In the genomic region with DNA sequence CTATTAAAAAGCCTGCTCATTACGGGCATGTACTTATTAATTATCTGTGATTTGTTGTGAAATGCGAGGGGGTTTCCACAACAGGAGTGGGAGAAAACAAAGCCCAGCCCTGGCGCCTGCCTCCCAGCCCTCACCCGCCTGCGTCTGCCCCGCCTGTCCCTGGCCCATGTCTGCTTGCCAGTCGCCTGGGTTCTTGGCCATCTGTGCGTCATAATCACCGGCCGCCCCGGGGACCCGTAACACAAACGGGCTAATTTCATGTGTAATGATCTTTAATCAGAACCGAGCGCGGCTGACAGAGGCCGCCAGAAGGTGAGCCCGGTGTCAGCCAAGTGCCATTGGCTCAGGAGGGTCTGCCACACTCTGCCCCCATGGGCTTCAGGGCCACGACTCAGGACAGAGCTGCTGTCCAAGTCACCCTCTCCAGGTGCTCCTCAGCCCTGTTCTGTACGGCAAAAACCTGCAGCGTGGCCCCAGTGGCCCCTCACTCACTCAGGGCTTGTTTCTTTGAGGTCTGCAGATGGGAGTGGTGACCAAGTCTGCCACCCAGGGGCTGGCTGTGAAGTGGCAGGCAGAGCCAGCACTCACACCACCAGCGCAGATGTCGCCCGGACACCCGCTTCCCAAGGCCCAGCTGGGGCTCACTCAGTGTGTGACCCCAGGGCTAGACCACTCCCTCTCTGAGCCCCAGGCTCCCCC, we compare ENCODE assay signal across 11 cellular contexts. TPM values are rescaled to one million over a fixed set of nuclear protein-coding genes. Genes with fewer than 3 reads are reported as not detected.
DNase-seq lines count a peak whose midpoint lies in the region; ATAC-seq, FAIRE-seq and TF ChIP-seq lines count a peak whose summit lies in the region.
"Had no signal": no experiment of that assay in that cellular context is flagged by ENCODE, and none has a peak within 500 bp of the region (broad histone marks: within the 10 kb centered on the region; RNA-seq: fewer than 3 reads in every experiment).

No MANE protein-coding gene starts in this region.

- WGBS in HepG2 (ENCODE audit: low lambda C conversion rate), result 51% methylated on average over 6 of the region's 25 CpGs
- WGBS in gastroesophageal sphincter (ENCODE audit: low coverage in 1 of 2), 2 donors, result 64 to 94% methylated on average over 5 to 12 of the region's 25 CpGs

- POLR2A ChIA-PET in HEK293 (lab: Yijun Ruan, JAX) (no interaction called here), HepG2 (lab: Yijun Ruan, JAX) (no interaction called here)

- no peaks in the 10 kb centered on the region for H3K27me3 ChIP-seq in WERI-Rb-1 (ENCODE audit: insufficient read depth, low read depth, severe bottlenecking)
- peaks cover 12 to 72% of the 10 kb centered on the region in 2 experiments for H3K27me3 ChIP-seq in HepG2 (ENCODE audit: control insufficient read depth in 1 of 2, insufficient read depth in 2 of 2, low read length in 2 of 2)
- no peaks in the 10 kb centered on the region for H3K27me3 ChIP-seq in gastroesophageal sphincter
- H3K27me3 ChIP-seq: stomach had no signal

- intact Hi-C loops in HepG2 (cut with micrococcal nuclease; ENCODE audit: unreplicated experiment), result loop anchor here (1.0 kb wide), 1 partner anchor 41 kb away; no protein-coding TSS in a partner anchor

- in situ Hi-C loops in HepG2 (cut with HindIII; ENCODE audit: extremely low pct_ligation_motif_present, low pct_unique_long_range_greater_than_20kb), result no loop called here

- CTCF ChIA-PET in HEK293 (lab: Yijun Ruan, JAX) (interaction anchor here (0.6 kb wide), 2 partner anchors 81 kb away, joined by 3 read pairs; no protein-coding TSS in a partner anchor), HepG2 (lab: Yijun Ruan, JAX; ENCODE audit: low intra/inter-chr PET ratio, low total read pairs) (interaction anchor here (1.5 kb wide), 1 partner anchor 42 kb away, joined by 9 read pairs; a partner anchor contains a TSS)

- no peak overlapping the region for H3K9ac ChIP-seq in HepG2 (ENCODE audit: insufficient read depth, low read depth, low read length)
- H3K9ac ChIP-seq: parathyroid adenoma had no signal

- ATAC-seq in HepG2 (peak; percentile 86), HG03342 (IDR thresholded peaks at IDR 0.05; ENCODE audit: unreplicated experiment) (no peak), HG02884 (IDR thresholded peaks at IDR 0.05; ENCODE audit: unreplicated experiment) (no peak), GM19397 (IDR thresholded peaks at IDR 0.05; ENCODE audit: unreplicated experiment) (no peak), gastroesophageal sphincter (no peak)
- ATAC-seq: activated T-cell treated with anti-CD3 and anti-CD28 coated beads, Interleukin-2, amount 50 U/mL, for 72 hours had no signal

- no peak for FAIRE-seq in HepG2 (lab: Jason Lieb, UNC)

- H3K79me2 ChIP-seq in HepG2 (ENCODE audit: insufficient read depth, low read length), result no peaks in the 10 kb centered on the region
- H3K79me2 ChIP-seq: parathyroid adenoma had no signal

- H3K4me1 ChIP-seq in HEK293 (ENCODE audit: control insufficient read depth, insufficient read depth, low read length), result no peaks in the 10 kb centered on the region
- peaks cover 9% of the 10 kb centered on the region for H3K4me1 ChIP-seq in HepG2 (ENCODE audit: insufficient read depth, low read length)
- H3K4me1 ChIP-seq in gastroesophageal sphincter, result peaks cover 0 to 9% (median 0%) of the 10 kb centered on the region in 3 donors

- no peak for TF ChIP-seq POLR2A in HepG2 (IDR thresholded peaks at IDR 0.05; ENCODE audit: insufficient read depth in 1 of 2, low read depth in 2 of 2, low read length in 2 of 2)
- TF ChIP-seq POLR2A in gastroesophageal sphincter (IDR thresholded peaks at IDR 0.05), result no peak

- H3K4me3 ChIP-seq in HEK293 (ENCODE audit: low read depth, low read length), result no peak overlapping the region
- no peak overlapping the region for H3K4me3 ChIP-seq in WERI-Rb-1 (ENCODE audit: low read depth, low read length)
- no peak overlapping the region for H3K4me3 ChIP-seq in HepG2 (replicated peaks in 1 of 3; ENCODE audit: insufficient read depth in 1 of 3, low read depth in 2 of 3, low read length in 3 of 3)
- no peak overlapping the region for H3K4me3 ChIP-seq in gastroesophageal sphincter
- H3K4me3 ChIP-seq: stomach had no signal

- H4K20me1 ChIP-seq in HepG2 (ENCODE audit: insufficient read depth, low read length), result no peaks in the 10 kb centered on the region

- H3K9me3 ChIP-seq in HEK293 (ENCODE audit: control insufficient read depth, insufficient read depth, low read depth, low read length) (no peaks in the 10 kb centered on the region), WERI-Rb-1 (ENCODE audit: severe bottlenecking) (no peaks in the 10 kb centered on the region), HepG2 (ENCODE audit: low read length) (no peaks in the 10 kb centered on the region), gastroesophageal sphincter (no peaks in the 10 kb centered on the region)
- H3K9me3 ChIP-seq: stomach had no signal

- H3K4me2 ChIP-seq in HepG2 (ENCODE audit: low read depth, low read length), result no peak overlapping the region

- TF ChIP-seq CTCF in HEK293 (tag by site-specific recombination; IDR thresholded peaks at IDR 0.05) (peak; percentile 30; the same call in 1 of the 2 replicates), WERI-Rb-1 (IDR thresholded peaks at IDR 0.05; ENCODE audit: low read depth, low read length) (peak; percentile 90), HepG2 (CRISPR knock-in tag; IDR thresholded peaks at IDR 0.05) (peak; percentile 73), gastroesophageal sphincter (IDR thresholded peaks at IDR 0.05) (no peak)

- BruUV-seq in HepG2 (replicated peaks; lab: Mats Ljungman, UMichigan), result no TSS peak

- no peak overlapping the region for H3K27ac ChIP-seq in HEK293 (ENCODE audit: extremely low read depth, low read depth, low read length)
- H3K27ac ChIP-seq in WERI-Rb-1, result peak overlapping the region; percentile 58
- H3K27ac ChIP-seq in HepG2 (ENCODE audit: extremely low read length, insufficient read depth, low read length), result no peak overlapping the region
- no peak overlapping the region for H3K27ac ChIP-seq in gastroesophageal sphincter
- H3K27ac ChIP-seq: parathyroid adenoma, stomach had no signal

- H3K36me3 ChIP-seq in HEK293 (ENCODE audit: control insufficient read depth in 2 of 2, insufficient read depth in 1 of 2, low read length in 2 of 2) (no peaks in the 10 kb centered on the region), WERI-Rb-1 (no peaks in the 10 kb centered on the region), HepG2 (replicated peaks in 1 of 2; ENCODE audit: control insufficient read depth in 1 of 2, insufficient read depth in 2 of 2, low read length in 2 of 2) (no peaks in the 10 kb centered on the region), gastroesophageal sphincter (no peaks in the 10 kb centered on the region)
- H3K36me3 ChIP-seq: stomach had no signal

- peak; percentile 7 for DNase-seq in COLO668 (lab: John Stamatoyannopoulos, UW; ENCODE audit: unreplicated experiment)
- DNase-seq in WERI-Rb-1, result peak; percentile 81
- DNase-seq in HepG2 (ENCODE audit: low spot score), result no peak
- DNase-seq: activated T-cell treated with anti-CD3 and anti-CD28 coated beads, Interleukin-2, amount 50 U/mL, for 72 hours; stomach had no signal

- H2AFZ ChIP-seq in HepG2 (ENCODE audit: low read length), result no peak overlapping the region
- H2AFZ ChIP-seq: parathyroid adenoma had no signal

- TF ChIP-seq EP300 in HepG2 (IDR thresholded peaks at IDR 0.05; ENCODE audit: low read depth in 2 of 2, low read length in 2 of 2) (no peak), HepG2 (CRISPR knock-in tag; IDR thresholded peaks at IDR 0.05; ENCODE audit: borderline replicate concordance) (no peak), gastroesophageal sphincter (IDR thresholded peaks at IDR 0.05) (no peak)

- peak; percentile 53; the same call in 1 of the 2 replicates for TF ChIP-seq RAD21 in HepG2 (CRISPR knock-in tag; IDR thresholded peaks at IDR 0.05)

RNA-seq across cellular contexts. Expression of a gene that starts 28.8 kb away (rescaled TPM):
- total RNA-seq in HepG2 (2016; rRNA removed; fragmentation: Illumina TruSeq; extraction: Trizol) (15.2 and 30.7 TPM in 2 replicates), gastroesophageal sphincter (10 to 100 TPM; 41.1 to 66.2 (median 55.7) TPM)
- total RNA-seq in HepG2 (2016; cell fraction: cytosol; rRNA removed; fragmentation: Illumina TruSeq; extraction: Trizol; ENCODE audit: low read depth), result 4.8 and 5.2 TPM in 2 replicates
- total RNA-seq in HepG2 (2016; cell fraction: insoluble cytoplasmic fraction; rRNA removed; fragmentation: Illumina TruSeq; extraction: Trizol), result 18.3 and 29.9 TPM in 2 replicates
- total RNA-seq in HepG2 (2016; cell fraction: membrane; rRNA removed; fragmentation: Illumina TruSeq; extraction: Trizol), result 11.2 and 12.9 TPM in 2 replicates
- 25.2 and 25.9 TPM in 2 replicates for total RNA-seq in HepG2 (2016; cell fraction: nucleus; rRNA removed; fragmentation: Illumina TruSeq; extraction: Trizol)
- 22.1 and 31.0 TPM in 2 replicates for polyA plus RNA-seq in HepG2 (2011; rRNA removed)
- polyA plus RNA-seq in HepG2 (2011; cell fraction: cytosol; rRNA removed), result 27.0 and 35.1 TPM in 2 replicates
- 21.0 and 23.7 TPM in 2 replicates for polyA plus RNA-seq in HepG2 (2011; cell fraction: nucleus; rRNA removed)
- 14.3 and 23.3 TPM in 2 replicates for polyA plus RNA-seq in HepG2 (2012)
- 3.1 and 3.5 TPM in 2 replicates for polyA plus RNA-seq in HepG2 (2016; cell fraction: cytosol; fragmentation: Illumina TruSeq; extraction: Trizol; ENCODE audit: low read depth)
- polyA plus RNA-seq in HepG2 (2016; cell fraction: insoluble cytoplasmic fraction; fragmentation: Illumina TruSeq; extraction: Trizol; ENCODE audit: low read depth), result 19.0 and 20.7 TPM in 2 replicates
- 7.4 and 9.5 TPM in 2 replicates for polyA plus RNA-seq in HepG2 (2016; cell fraction: membrane; fragmentation: Illumina TruSeq; extraction: Trizol; ENCODE audit: low read depth)
- 41.3 and 45.4 TPM in 2 replicates for polyA plus RNA-seq in HepG2 (2016; cell fraction: nucleus; fragmentation: Illumina TruSeq; extraction: Trizol; ENCODE audit: insufficient read depth, low read depth)
- 64.3 and 65.6 TPM in 2 replicates for polyA minus RNA-seq in HepG2 (2011; rRNA and poly(A)+ RNA removed; ENCODE audit: low replicate concordance)
- polyA minus RNA-seq in HepG2 (2011; cell fraction: cytosol; rRNA and poly(A)+ RNA removed), result 21.5 and 22.0 TPM in 2 replicates
- 12.6 and 13.4 TPM in 2 replicates for polyA minus RNA-seq in HepG2 (2011; cell fraction: nucleus; rRNA and poly(A)+ RNA removed)

RNA-seq across cellular contexts. Expression of a gene that starts 37.5 kb away (rescaled TPM):
- 9.1 and 17.2 TPM in 2 replicates for total RNA-seq in HepG2 (2016; rRNA removed; fragmentation: Illumina TruSeq; extraction: Trizol)
- total RNA-seq in HepG2 (2016; cell fraction: cytosol; rRNA removed; fragmentation: Illumina TruSeq; extraction: Trizol; ENCODE audit: low read depth), result 6.8 and 7.1 TPM in 2 replicates
- 10.9 and 17.6 TPM in 2 replicates for total RNA-seq in HepG2 (2016; cell fraction: insoluble cytoplasmic fraction; rRNA removed; fragmentation: Illumina TruSeq; extraction: Trizol)
- 8.0 and 11.0 TPM in 2 replicates for total RNA-seq in HepG2 (2016; cell fraction: membrane; rRNA removed; fragmentation: Illumina TruSeq; extraction: Trizol)
- total RNA-seq in HepG2 (2016; cell fraction: nucleus; rRNA removed; fragmentation: Illumina TruSeq; extraction: Trizol), result 14.5 and 17.6 TPM in 2 replicates
- 11.1 and 13.0 TPM in 2 replicates for polyA plus RNA-seq in HepG2 (2011; rRNA removed)
- 12.5 and 18.2 TPM in 2 replicates for polyA plus RNA-seq in HepG2 (2011; cell fraction: cytosol; rRNA removed)
- polyA plus RNA-seq in HepG2 (2011; cell fraction: nucleus; rRNA removed), result 19.9 and 20.1 TPM in 2 replicates
- polyA plus RNA-seq in HepG2 (2012), result 5.5 and 7.1 TPM in 2 replicates
- polyA plus RNA-seq in HepG2 (2016; cell fraction: cytosol; fragmentation: Illumina TruSeq; extraction: Trizol; ENCODE audit: low read depth), result 4.0 and 5.4 TPM in 2 replicates
- polyA plus RNA-seq in HepG2 (2016; cell fraction: insoluble cytoplasmic fraction; fragmentation: Illumina TruSeq; extraction: Trizol; ENCODE audit: low read depth), result 7.6 and 9.4 TPM in 2 replicates
- 5.1 and 6.2 TPM in 2 replicates for polyA plus RNA-seq in HepG2 (2016; cell fraction: membrane; fragmentation: Illumina TruSeq; extraction: Trizol; ENCODE audit: low read depth)
- 21.6 and 22.2 TPM in 2 replicates for polyA plus RNA-seq in HepG2 (2016; cell fraction: nucleus; fragmentation: Illumina TruSeq; extraction: Trizol; ENCODE audit: insufficient read depth, low read depth)
- 25.5 and 51.4 TPM in 2 replicates for polyA minus RNA-seq in HepG2 (2011; rRNA and poly(A)+ RNA removed; ENCODE audit: low replicate concordance)
- 3.2 and 4.9 TPM in 2 replicates for polyA minus RNA-seq in HepG2 (2011; cell fraction: cytosol; rRNA and poly(A)+ RNA removed)
- polyA minus RNA-seq in HepG2 (2011; cell fraction: nucleus; rRNA and poly(A)+ RNA removed), result 8.7 and 11.7 TPM in 2 replicates
- 10 to 100 TPM in 1 of 4 donors, 1 to 10 TPM in 3; 4.7 to 10.9 (median 9.0) TPM for total RNA-seq in gastroesophageal sphincter

RNA-seq across cellular contexts. Expression of a gene that starts 37.6 kb away (rescaled TPM):
- total RNA-seq in HepG2 (2016; rRNA removed; fragmentation: Illumina TruSeq; extraction: Trizol) (25.3 and 30.6 TPM in 2 replicates), gastroesophageal sphincter (10 to 100 TPM; 14.0 to 26.6 (median 19.5) TPM)
- total RNA-seq in HepG2 (2016; cell fraction: cytosol; rRNA removed; fragmentation: Illumina TruSeq; extraction: Trizol; ENCODE audit: low read depth), result 8.8 and 10.0 TPM in 2 replicates
- 30.7 and 30.9 TPM in 2 replicates for total RNA-seq in HepG2 (2016; cell fraction: insoluble cytoplasmic fraction; rRNA removed; fragmentation: Illumina TruSeq; extraction: Trizol)
- total RNA-seq in HepG2 (2016; cell fraction: membrane; rRNA removed; fragmentation: Illumina TruSeq; extraction: Trizol), result 12.0 and 12.5 TPM in 2 replicates
- 18.9 and 19.6 TPM in 2 replicates for total RNA-seq in HepG2 (2016; cell fraction: nucleus; rRNA removed; fragmentation: Illumina TruSeq; extraction: Trizol)
- 51.4 and 52.7 TPM in 2 replicates for polyA plus RNA-seq in HepG2 (2011; rRNA removed)
- 34.7 and 41.4 TPM in 2 replicates for polyA plus RNA-seq in HepG2 (2011; cell fraction: cytosol; rRNA removed)
- polyA plus RNA-seq in HepG2 (2011; cell fraction: nucleus; rRNA removed), result 127 and 140 TPM in 2 replicates
- polyA plus RNA-seq in HepG2 (2012), result 13.7 and 18.3 TPM in 2 replicates
- 5.2 and 6.1 TPM in 2 replicates for polyA plus RNA-seq in HepG2 (2016; cell fraction: cytosol; fragmentation: Illumina TruSeq; extraction: Trizol; ENCODE audit: low read depth)
- polyA plus RNA-seq in HepG2 (2016; cell fraction: insoluble cytoplasmic fraction; fragmentation: Illumina TruSeq; extraction: Trizol; ENCODE audit: low read depth), result 22.7 and 25.4 TPM in 2 replicates
- 7.5 and 10.8 TPM in 2 replicates for polyA plus RNA-seq in HepG2 (2016; cell fraction: membrane; fragmentation: Illumina TruSeq; extraction: Trizol; ENCODE audit: low read depth)
- 37.1 and 38.0 TPM in 2 replicates for polyA plus RNA-seq in HepG2 (2016; cell fraction: nucleus; fragmentation: Illumina TruSeq; extraction: Trizol; ENCODE audit: insufficient read depth, low read depth)
- 32.6 and 44.8 TPM in 2 replicates for polyA minus RNA-seq in HepG2 (2011; rRNA and poly(A)+ RNA removed; ENCODE audit: low replicate concordance)
- polyA minus RNA-seq in HepG2 (2011; cell fraction: cytosol; rRNA and poly(A)+ RNA removed), result 11.1 and 13.9 TPM in 2 replicates
- polyA minus RNA-seq in HepG2 (2011; cell fraction: nucleus; rRNA and poly(A)+ RNA removed), result 21.0 and 32.1 TPM in 2 replicates

RNA-seq across cellular contexts. Expression of a gene that starts 42.6 kb away (rescaled TPM):
- total RNA-seq in HepG2 (2016; rRNA removed; fragmentation: Illumina TruSeq; extraction: Trizol) (0.49 and 0.60 TPM in 2 replicates), gastroesophageal sphincter (under 1 TPM in 1 of 4 donors, not detected in 3; 0.54 TPM)
- 0.40 and 0.53 TPM in 2 replicates for total RNA-seq in HepG2 (2016; cell fraction: cytosol; rRNA removed; fragmentation: Illumina TruSeq; extraction: Trizol; ENCODE audit: low read depth)
- 0.33 and 0.56 TPM in 2 replicates for total RNA-seq in HepG2 (2016; cell fraction: insoluble cytoplasmic fraction; rRNA removed; fragmentation: Illumina TruSeq; extraction: Trizol)
- total RNA-seq in HepG2 (2016; cell fraction: membrane; rRNA removed; fragmentation: Illumina TruSeq; extraction: Trizol), result 0.15 and 0.52 TPM in 2 replicates
- 0.44 and 1.2 TPM in 2 replicates for total RNA-seq in HepG2 (2016; cell fraction: nucleus; rRNA removed; fragmentation: Illumina TruSeq; extraction: Trizol)
- polyA plus RNA-seq in HepG2 (2011; rRNA removed), result 0.74 and 1.8 TPM in 2 replicates
- 0.30 and 0.62 TPM in 2 replicates for polyA plus RNA-seq in HepG2 (2011; cell fraction: cytosol; rRNA removed)
- 6.6 and 8.0 TPM in 2 replicates for polyA plus RNA-seq in HepG2 (2011; cell fraction: nucleus; rRNA removed)
- polyA plus RNA-seq in HepG2 (2012), result 0.51 and 1.8 TPM in 2 replicates
- 0.24 and 0.28 TPM in 2 replicates for polyA plus RNA-seq in HepG2 (2016; cell fraction: cytosol; fragmentation: Illumina TruSeq; extraction: Trizol; ENCODE audit: low read depth)
- not detected in 2 replicates for polyA plus RNA-seq in HepG2 (2016; cell fraction: insoluble cytoplasmic fraction; fragmentation: Illumina TruSeq; extraction: Trizol; ENCODE audit: low read depth)
- polyA plus RNA-seq in HepG2 (2016; cell fraction: membrane; fragmentation: Illumina TruSeq; extraction: Trizol; ENCODE audit: low read depth), result 0.17 and 0.38 TPM in 2 replicates
- polyA plus RNA-seq in HepG2 (2016; cell fraction: nucleus; fragmentation: Illumina TruSeq; extraction: Trizol; ENCODE audit: insufficient read depth, low read depth), result 1.5 and 2.3 TPM in 2 replicates
- 0.54 and 0.56 TPM in 2 replicates for polyA minus RNA-seq in HepG2 (2011; rRNA and poly(A)+ RNA removed; ENCODE audit: low replicate concordance)
- polyA minus RNA-seq in HepG2 (2011; cell fraction: cytosol; rRNA and poly(A)+ RNA removed), result not detected in 2 replicates
- 0.50 and 0.52 TPM in 2 replicates for polyA minus RNA-seq in HepG2 (2011; cell fraction: nucleus; rRNA and poly(A)+ RNA removed)

RNA-seq across cellular contexts. Expression of a gene that starts 47.5 kb away (rescaled TPM):
- total RNA-seq in HepG2 (2016; rRNA removed; fragmentation: Illumina TruSeq; extraction: Trizol) (7.7 and 10.2 TPM in 2 replicates), gastroesophageal sphincter (10 to 100 TPM; 24.5 to 40.3 (median 26.9) TPM)
- 2.7 TPM in 2 replicates for total RNA-seq in HepG2 (2016; cell fraction: cytosol; rRNA removed; fragmentation: Illumina TruSeq; extraction: Trizol; ENCODE audit: low read depth)
- 7.2 and 11.0 TPM in 2 replicates for total RNA-seq in HepG2 (2016; cell fraction: insoluble cytoplasmic fraction; rRNA removed; fragmentation: Illumina TruSeq; extraction: Trizol)
- 5.2 and 5.8 TPM in 2 replicates for total RNA-seq in HepG2 (2016; cell fraction: membrane; rRNA removed; fragmentation: Illumina TruSeq; extraction: Trizol)
- 13.0 and 14.3 TPM in 2 replicates for total RNA-seq in HepG2 (2016; cell fraction: nucleus; rRNA removed; fragmentation: Illumina TruSeq; extraction: Trizol)
- 27.5 and 28.6 TPM in 2 replicates for polyA plus RNA-seq in HepG2 (2011; rRNA removed)
- polyA plus RNA-seq in HepG2 (2011; cell fraction: cytosol; rRNA removed), result 23.8 and 31.2 TPM in 2 replicates
- polyA plus RNA-seq in HepG2 (2011; cell fraction: nucleus; rRNA removed), result 38.6 and 41.6 TPM in 2 replicates
- polyA plus RNA-seq in HepG2 (2012), result 11.2 and 17.2 TPM in 2 replicates
- polyA plus RNA-seq in HepG2 (2016; cell fraction: cytosol; fragmentation: Illumina TruSeq; extraction: Trizol; ENCODE audit: low read depth), result 2.5 and 2.6 TPM in 2 replicates
- polyA plus RNA-seq in HepG2 (2016; cell fraction: insoluble cytoplasmic fraction; fragmentation: Illumina TruSeq; extraction: Trizol; ENCODE audit: low read depth), result 7.5 and 8.1 TPM in 2 replicates
- polyA plus RNA-seq in HepG2 (2016; cell fraction: membrane; fragmentation: Illumina TruSeq; extraction: Trizol; ENCODE audit: low read depth), result 3.3 TPM in 2 replicates
- polyA plus RNA-seq in HepG2 (2016; cell fraction: nucleus; fragmentation: Illumina TruSeq; extraction: Trizol; ENCODE audit: insufficient read depth, low read depth), result 32.3 and 32.6 TPM in 2 replicates
- polyA minus RNA-seq in HepG2 (2011; rRNA and poly(A)+ RNA removed; ENCODE audit: low replicate concordance), result 14.7 and 35.5 TPM in 2 replicates
- polyA minus RNA-seq in HepG2 (2011; cell fraction: cytosol; rRNA and poly(A)+ RNA removed), result 4.9 and 5.4 TPM in 2 replicates
- polyA minus RNA-seq in HepG2 (2011; cell fraction: nucleus; rRNA and poly(A)+ RNA removed), result 9.9 and 10.0 TPM in 2 replicates

Comparison
In these comparisons a context has a peak if more than half of its experiments do, and no peak if none do; other contexts are left out.
1. CTCF ChIP-seq: peak in HEK293 (single experiment), WERI-Rb-1 (single experiment) and HepG2 (single experiment); none in gastroesophageal sphincter (0 of 4).